14 cellular contexts compared by ENCODE assay signal in the genomic region with DNA sequence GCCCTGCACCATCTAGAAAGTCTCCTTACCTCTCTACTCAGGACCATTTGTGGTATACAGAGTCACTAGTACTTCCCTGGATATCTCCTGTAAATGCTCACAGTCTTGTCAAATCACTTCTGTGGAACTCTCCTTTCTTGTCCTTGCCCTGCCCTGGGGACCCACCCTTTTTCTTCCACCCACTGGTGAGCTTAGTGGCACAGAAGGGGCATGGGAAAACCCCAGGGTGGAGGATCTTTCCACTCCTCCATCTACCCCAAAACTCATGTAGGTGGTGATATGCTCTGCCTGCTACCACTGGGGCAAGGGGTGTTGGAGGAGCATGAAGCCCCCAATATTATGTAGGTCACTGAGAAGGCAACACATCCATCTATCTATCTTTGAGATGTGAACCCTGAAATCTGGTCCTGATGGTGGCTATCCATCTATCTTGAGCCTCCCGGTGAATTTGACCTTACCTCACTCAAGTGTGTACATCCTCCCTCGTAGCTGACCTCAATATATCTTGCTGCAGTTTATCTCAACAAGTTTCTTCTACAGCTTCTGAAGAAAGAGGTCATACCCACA. TPM values are rescaled to one million over a fixed set of nuclear protein-coding genes. Genes with fewer than 3 reads are reported as not detected.
DNase-seq lines count a peak whose midpoint lies in the region; ATAC-seq and TF ChIP-seq lines count a peak whose summit lies in the region.
"Had no signal": no experiment of that assay in that cellular context is flagged by ENCODE, and none has a peak within 500 bp of the region (broad histone marks: within the 10 kb centered on the region; RNA-seq: fewer than 3 reads in every experiment).

No MANE protein-coding gene starts in this region.

- peak overlapping the region; percentile 64 for H3K4me3 ChIP-seq in GM06990 (replicated peaks; ENCODE audit: low read depth, low read length)
- H3K4me3 ChIP-seq: hepatocyte had no signal

- H3K27ac Mint-ChIP-seq in activated B cell treated with CpG ODN at 0.5 μM for 24 hours: peak overlapping the region; percentile 97
- peak overlapping the region; percentile 92 to 96 for H3K27ac Mint-ChIP-seq in activated naive CD4-positive, alpha-beta T cell treated with anti-CD3 and anti-CD28 coated beads, Interleukin-2, amount 50 U/mL, for 72 hours

- no peaks in the 10 kb centered on the region for H3K27me3 Mint-ChIP-seq in activated B cell treated with CpG ODN at 0.5 μM for 24 hours

- peaks cover 77% of the 10 kb centered on the region for H3K4me1 Mint-ChIP-seq in activated B cell treated with CpG ODN at 0.5 μM for 24 hours

- CTCF ChIA-PET in activated B cell treated with CpG ODN at 0.5 μM for 24 hours (lab: Charles Lee) (interaction anchor here (0.6 to 2.6 kb wide), 3 partner anchors 9 to 128 kb away, joined by 3 to 27 read pairs (median 5); no protein-coding TSS in a partner anchor), RWPE1 (lab: Yijun Ruan, JAX) (no interaction called here)

- TF ChIP-seq CTCF in GM06990 (IDR thresholded peaks at IDR 0.05; ENCODE audit: insufficient read depth, low read length, poor library complexity, severe bottlenecking) (no peak), activated B cell treated with CpG ODN at 0.5 μM for 24 hours (IDR thresholded peaks at IDR 0.05) (no peak), RWPE1 (conservative IDR thresholded peaks at IDR 0.05; ENCODE audit: low read depth) (no peak)

- POLR2A ChIA-PET in activated B cell treated with CpG ODN at 0.5 μM for 24 hours (lab: Charles Lee): interaction anchor here (2.5 kb wide), 1 partner anchor 9 kb away, joined by 10 read pairs; no protein-coding TSS in a partner anchor
- POLR2A ChIA-PET in RWPE1 (lab: Yijun Ruan, JAX; ENCODE audit: low non-redundant PET): no interaction called here

- no peak overlapping the region for H3K27ac ChIP-seq in RWPE1
- H3K27ac ChIP-seq: hepatocyte had no signal

- H3K36me3 ChIP-seq in GM06990 (ENCODE audit: control insufficient read depth, insufficient read depth, low read length): no peaks in the 10 kb centered on the region; the same call in 1 of the 2 replicates

- no peak for DNase-seq in GM06990 (ENCODE audit: extremely low read depth, insufficient read length)
- DNase-seq in activated B cell treated with CpG ODN at 0.5 μM for 24 hours: no peak
- no peak for DNase-seq in activated naive CD4-positive, alpha-beta T cell treated with anti-CD3 and anti-CD28 coated beads, Interleukin-2, amount 50 U/mL, for 72 hours (ENCODE audit: low spot score in 2 of 2)
- peak; percentile 65 for DNase-seq in stimulated activated CD4-positive, alpha-beta T cell treated with anti-CD3 and anti-CD28 coated beads, Interleukin-2, amount 100 ng/mL, for 4 hours (ENCODE audit: low read depth)
- DNase-seq in cardiac septum (ENCODE audit: low spot score): no peak
- DNase-seq in NCI-H69 (lab: John Stamatoyannopoulos, UW): no peak
- DNase-seq in RWPE1 (ENCODE audit: low spot score): no peak
- DNase-seq: mammary epithelial cell, NCI-H82, retina, SW 1271 had no signal

- H3K4me3 Mint-ChIP-seq in activated B cell treated with CpG ODN at 0.5 μM for 24 hours: peak overlapping the region; percentile 89

- H3K27me3 ChIP-seq in GM06990 (replicated peaks; ENCODE audit: control insufficient read depth, insufficient read depth, low read length): no peaks in the 10 kb centered on the region
- H3K27me3 ChIP-seq: hepatocyte had no signal

- intact Hi-C loops in activated B cell treated with CpG ODN at 0.5 μM for 24 hours (cut with micrococcal nuclease) (loop anchor here (1.0 to 10.0 kb wide), 4 partner anchors 10 to 831 kb away; partner anchors contain the start of genes ORMDL2 and SARNP), cardiac septum (cut with DNase I) (no loop called here)

- no peaks in the 10 kb centered on the region for H3K9me3 Mint-ChIP-seq in activated B cell treated with CpG ODN at 0.5 μM for 24 hours
- no peaks in the 10 kb centered on the region for H3K9me3 Mint-ChIP-seq in activated naive CD4-positive, alpha-beta T cell treated with anti-CD3 and anti-CD28 coated beads, Interleukin-2, amount 50 U/mL, for 72 hours

- peaks cover 45% of the 10 kb centered on the region for H3K36me3 Mint-ChIP-seq in activated B cell treated with CpG ODN at 0.5 μM for 24 hours (ENCODE audit: low read depth)
- peaks cover 58% of the 10 kb centered on the region in 2 donors for H3K36me3 Mint-ChIP-seq in activated naive CD4-positive, alpha-beta T cell treated with anti-CD3 and anti-CD28 coated beads, Interleukin-2, amount 50 U/mL, for 72 hours

- no peak for ATAC-seq in activated B cell treated with CpG ODN at 0.5 μM for 24 hours (ENCODE audit: low read depth)
- peak in 1 of 2 donors; percentile 7 for ATAC-seq in activated naive CD4-positive, alpha-beta T cell treated with anti-CD3 and anti-CD28 coated beads, Interleukin-2, amount 50 U/mL, for 72 hours
- no peak for ATAC-seq in esophagus mucosa

RNA-seq across cellular contexts. Expression of gene TESPA1, which starts 0.9 kb away (rescaled TPM):
- total RNA-seq in activated B cell treated with CpG ODN at 0.5 μM for 24 hours (31.5 and 35.5 TPM in 2 replicates), cardiac septum (0.65 TPM), esophagus mucosa (0.68 TPM)
- total RNA-seq in activated naive CD4-positive, alpha-beta T cell treated with anti-CD3 and anti-CD28 coated beads, Interleukin-2, amount 50 U/mL, for 72 hours: 10 to 100 TPM; 94.7 to 95.8 TPM
- total RNA-seq: hepatocyte, mammary epithelial cell, MCF 10A had no signal

RNA-seq across cellular contexts. Expression of gene NEUROD4, which starts 36.2 kb away (rescaled TPM):
- total RNA-seq in activated B cell treated with CpG ODN at 0.5 μM for 24 hours (not detected in 2 replicates), cardiac septum (not detected), esophagus mucosa (not detected)
- total RNA-seq in activated naive CD4-positive, alpha-beta T cell treated with anti-CD3 and anti-CD28 coated beads, Interleukin-2, amount 50 U/mL, for 72 hours: not detected
- total RNA-seq: hepatocyte, mammary epithelial cell, MCF 10A had no signal

Comparison
In these comparisons a context has a peak if more than half of its experiments do, and no peak if none do; other contexts are left out.
1. RNA of gene TESPA1, which starts 0.9 kb away (total RNA-seq): 94.7 to 95.8 TPM in activated naive CD4-positive, alpha-beta T cell treated with anti-CD3 and anti-CD28 coated beads, Interleukin-2, amount 50 U/mL, for 72 hours and 31.5 to 35.5 TPM in activated B cell treated with CpG ODN at 0.5 μM for 24 hours; 0.68 TPM in esophagus mucosa (single experiment) and 0.65 TPM in cardiac septum (single experiment); every median in the first group is over 10 times any median in the second.